In genomic region chr3:49930241-49930690, GRCh38 we compare ENCODE assay signal across 8 cellular contexts. TPM values are rescaled to one million over a fixed set of nuclear protein-coding genes. Genes with fewer than 3 reads are reported as not detected.
DNase-seq lines count a peak whose midpoint lies in the region; ATAC-seq, FAIRE-seq and TF ChIP-seq lines count a peak whose summit lies in the region.

No MANE protein-coding gene starts in this region.

- H3K27ac ChIP-seq in K562 (ENCODE audit: extremely low read depth, low read depth, low read length) = peak overlapping the region; percentile 95
- peak overlapping the region; percentile 38 to 79 (median 78) for H3K27ac ChIP-seq in right lobe of liver
- peak overlapping the region; percentile 31 for H3K27ac ChIP-seq in thymus (ENCODE audit: low read depth)

- H3K9me3 Mint-ChIP-seq in activated CD4-positive, alpha-beta T cell treated with anti-CD3 and anti-CD28 coated beads, Interleukin-2, amount 10 ng/mL, durations not matched to agents 24 days and 14 days = no peaks in the 10 kb centered on the region

- H3K9me1 ChIP-seq in K562 (ENCODE audit: control insufficient read depth, insufficient read depth, low read length) = peaks cover 2% of the 10 kb centered on the region

- POLR2A ChIA-PET in K562 (lab: Yijun Ruan, JAX) = interaction anchor here (0.5 to 4.1 kb wide), 9 partner anchors 10 to 201 kb away, joined by 3 to 38 read pairs (median 4); partner anchors contain the start of gene RBM6

- peaks cover 6% of the 10 kb centered on the region for H3K36me3 Mint-ChIP-seq in activated CD4-positive, alpha-beta T cell treated with anti-CD3 and anti-CD28 coated beads, Interleukin-2, amount 10 ng/mL, durations not matched to agents 24 days and 14 days (ENCODE audit: low read depth)

- H3K4me2 ChIP-seq in K562 (ENCODE audit: insufficient read depth, low read length) = peak overlapping the region; percentile 97

- peak overlapping the region; percentile 62 for H3K4me3 ChIP-seq in K562
- H3K4me3 ChIP-seq in right lobe of liver = peak overlapping the region; percentile 82 to 92 (median 92)
- peak overlapping the region; percentile 98 for H3K4me3 ChIP-seq in thymus (ENCODE audit: low read length)

- peaks cover 26% of the 10 kb centered on the region for H3K79me2 ChIP-seq in K562 (ENCODE audit: control insufficient read depth, insufficient read depth, low read length)

- DNase-seq in activated CD4-positive, alpha-beta T cell treated with anti-CD3 and anti-CD28 coated beads, Interleukin-2, amount 10 ng/mL, durations not matched to agents 24 days and 14 days = no peak
- DNase-seq in activated CD4-positive, alpha-beta T cell treated with anti-CD3 and anti-CD28 coated beads, Interleukin-2, amount 50 U/mL, for 4 hours = no peak
- DNase-seq in K562 (ENCODE audit: extremely low read depth in 1 of 4, low spot score in 3 of 4) = no peak
- DNase-seq in right lobe of liver = no peak
- DNase-seq in stimulated activated CD4-positive, alpha-beta T cell treated with anti-CD3 and anti-CD28 coated beads, Interleukin-1b, Interleukin-23, amount 100 ng/mL, for 48 hours = no peak
- no peak for DNase-seq in urothelium cell line (ENCODE audit: low spot score)
- no peak for DNase-seq in GM12891 (ENCODE audit: insufficient read length, low spot score)

- ATAC-seq in K562 (no peak; the same call in 1 of the 3 replicates), right lobe of liver (no peak)

- H3K36me3 ChIP-seq in K562 (ENCODE audit: control insufficient read depth, insufficient read depth, low read length) = peaks cover 5% of the 10 kb centered on the region; the same call in 1 of the 3 replicates
- no peaks in the 10 kb centered on the region for H3K36me3 ChIP-seq in right lobe of liver
- no peaks in the 10 kb centered on the region for H3K36me3 ChIP-seq in thymus (ENCODE audit: control insufficient read depth, insufficient read depth)

- 21% methylated on average over 9 of the region's 15 CpGs for WGBS in K562 (ENCODE audit: insufficient coverage, low coverage, missing lambda C conversion rate)
- 68% methylated on average over 14 of the region's 15 CpGs for WGBS in right lobe of liver (ENCODE audit: insufficient coverage, low coverage, low lambda C conversion rate, missing lambda C conversion rate)
- WGBS in thymus = 89% methylated on average over 15 of the region's 15 CpGs

- peaks cover 18 to 29% of the 10 kb centered on the region in 2 experiments for H3K4me1 ChIP-seq in K562 (replicated peaks in 1 of 2; ENCODE audit: control insufficient read depth in 2 of 2, insufficient read depth in 2 of 2, low read length in 2 of 2)
- H3K4me1 ChIP-seq in right lobe of liver = peaks cover 0 to 11% (median 2%) of the 10 kb centered on the region in 4 donors
- peaks cover 8% of the 10 kb centered on the region for H3K4me1 ChIP-seq in thymus (ENCODE audit: control insufficient read depth, insufficient read depth, low read length)

- no peak for TF ChIP-seq RAD21 in K562 (CRISPR knock-in tag; conservative IDR thresholded peaks at IDR 0.05 in 1 of 2, IDR thresholded peaks at IDR 0.05 in 1 of 2)

- no peak for TF ChIP-seq EP300 in K562 (IDR thresholded peaks at IDR 0.05; ENCODE audit: low read length)

- TF ChIP-seq CTCF in K562 (IDR thresholded peaks at IDR 0.05 in 2 of 3, conservative IDR thresholded peaks at IDR 0.05 in 1 of 3; ENCODE audit: insufficient read depth in 2 of 3, low read depth in 1 of 3, low read length in 3 of 3) (no peak), right lobe of liver (IDR thresholded peaks at IDR 0.05) (no peak)

- H3K27ac Mint-ChIP-seq in activated CD4-positive, alpha-beta T cell treated with anti-CD3 and anti-CD28 coated beads, Interleukin-2, amount 10 ng/mL, durations not matched to agents 24 days and 14 days = peak overlapping the region; percentile 76

- intact Hi-C loops in activated CD4-positive, alpha-beta T cell treated with anti-CD3 and anti-CD28 coated beads, Interleukin-2, amount 10 ng/mL, durations not matched to agents 24 days and 14 days (cut with micrococcal nuclease) = no loop called here
- intact Hi-C loops in K562 (cut with micrococcal nuclease) = no loop called here
- intact Hi-C loops in right lobe of liver (cut with DNase I) = no loop called here

- peak overlapping the region; percentile 89 to 95; a peak in 3 of 4 replicates for H3K9ac ChIP-seq in K562 (ENCODE audit: insufficient read depth in 1 of 2, low read depth in 2 of 2, low read length in 2 of 2)

- peak overlapping the region; percentile 99 for H2AFZ ChIP-seq in K562 (ENCODE audit: low read depth, low read length)

- H3K27me3 ChIP-seq in K562 (ENCODE audit: control insufficient read depth in 2 of 2, insufficient read depth in 2 of 2, low read length in 2 of 2) = no peaks in the 10 kb centered on the region
- H3K27me3 ChIP-seq in right lobe of liver = no peaks in the 10 kb centered on the region
- no peaks in the 10 kb centered on the region for H3K27me3 ChIP-seq in thymus (ENCODE audit: control insufficient read depth, insufficient read depth)

- H3K4me3 Mint-ChIP-seq in activated CD4-positive, alpha-beta T cell treated with anti-CD3 and anti-CD28 coated beads, Interleukin-2, amount 10 ng/mL, durations not matched to agents 24 days and 14 days = peak overlapping the region; percentile 92

- in situ Hi-C loops in K562 (cut with MboI) = no loop called here

- H3K4me1 Mint-ChIP-seq in activated CD4-positive, alpha-beta T cell treated with anti-CD3 and anti-CD28 coated beads, Interleukin-2, amount 10 ng/mL, durations not matched to agents 24 days and 14 days = peaks cover 24% of the 10 kb centered on the region

- BruUV-seq in K562 (replicated peaks; lab: Mats Ljungman, UMichigan) = TSS peak; percentile 64

- FAIRE-seq in K562 (lab: Jason Lieb, UNC) (no peak), urothelium cell line (lab: Jason Lieb, UNC) (no peak), GM12891 (lab: Jason Lieb, UNC) (no peak)

- CTCF ChIA-PET in K562 (lab: Yijun Ruan, JAX; ENCODE audit: low intra/inter-chr PET ratio) = interaction anchor here (0.5 kb wide), 1 partner anchor 368 kb away, joined by 3 read pairs; no protein-coding TSS in a partner anchor

- no peaks in the 10 kb centered on the region for H4K20me1 ChIP-seq in K562 (replicated peaks; ENCODE audit: control insufficient read depth, insufficient read depth, low read length)

- TF ChIP-seq POLR2A in K562 (conservative IDR thresholded peaks at IDR 0.05) (no peak), right lobe of liver (IDR thresholded peaks at IDR 0.05) (no peak), GM12891 (IDR thresholded peaks at IDR 0.05; ENCODE audit: low read depth, low read length) (no peak)

- no peaks in the 10 kb centered on the region for H3K27me3 Mint-ChIP-seq in activated CD4-positive, alpha-beta T cell treated with anti-CD3 and anti-CD28 coated beads, Interleukin-2, amount 10 ng/mL, durations not matched to agents 24 days and 14 days

- H3K9me3 ChIP-seq in K562 (replicated peaks; ENCODE audit: control insufficient read depth, insufficient read depth, low read depth, low read length) = no peaks in the 10 kb centered on the region
- no peaks in the 10 kb centered on the region for H3K9me3 ChIP-seq in right lobe of liver
- H3K9me3 ChIP-seq in thymus (ENCODE audit: control insufficient read depth) = no peaks in the 10 kb centered on the region

RNA-seq across cellular contexts. Expression of gene MON1A, which starts 0.7 kb away (rescaled TPM):
- 15.1 and 16.3 TPM in 2 replicates for total RNA-seq in activated CD4-positive, alpha-beta T cell treated with anti-CD3 and anti-CD28 coated beads, Interleukin-2, amount 10 ng/mL, durations not matched to agents 24 days and 14 days
- total RNA-seq in K562 (2011; cell fraction: chromatin; rRNA removed; ENCODE audit: low replicate concordance) = 7.5 and 24.3 TPM in 2 replicates
- total RNA-seq in K562 (2011; cell fraction: nucleolus; rRNA removed) = 12.4 and 15.2 TPM in 2 replicates
- total RNA-seq in K562 (2011; cell fraction: nucleoplasm; rRNA removed) = 12.1 and 14.5 TPM in 2 replicates
- total RNA-seq in K562 (2014; rRNA removed) = 12.6 and 15.7 TPM in 2 replicates
- total RNA-seq in K562 (2014; rRNA removed; fragmentation: Illumina TruSeq; extraction: Trizol) = 3.4 and 4.1 TPM in 2 replicates
- total RNA-seq in K562 (2015; rRNA removed; fragmentation: Illumina TruSeq; extraction: Trizol) = 7.9 and 8.7 TPM in 2 replicates
- 13.8 and 14.7 TPM in 2 replicates for total RNA-seq in K562 (2021)
- polyA plus RNA-seq in K562 (2011; rRNA removed) = 5.8 and 7.8 TPM in 2 replicates
- polyA plus RNA-seq in K562 (2011; cell fraction: cytosol; rRNA removed) = 12.0 and 31.0 TPM in 2 replicates
- polyA plus RNA-seq in K562 (2011; cell fraction: nucleus; rRNA removed) = 12.5 and 19.2 TPM in 2 replicates
- polyA plus RNA-seq in K562 (2012) = 10.5 and 11.5 TPM in 2 replicates
- 6.8 and 8.4 TPM in 2 replicates for polyA plus RNA-seq in K562 (2014; fragmentation: Illumina TruSeq; extraction: Trizol)
- polyA plus RNA-seq in K562 (2014; fragmentation: Nextera tagmentation; extraction: Ambion mirVana) = 1 to 10 TPM; 1.1 to 1.5 TPM
- 12.9 and 13.4 TPM in 2 replicates for polyA plus RNA-seq in K562 (2014; rRNA removed)
- 3.2 and 5.0 TPM in 2 replicates for polyA minus RNA-seq in K562 (2011; rRNA and poly(A)+ RNA removed)
- polyA minus RNA-seq in K562 (2011; cell fraction: cytosol; rRNA and poly(A)+ RNA removed) = 6.2 and 10.4 TPM in 2 replicates
- polyA minus RNA-seq in K562 (2011; cell fraction: nucleus; rRNA and poly(A)+ RNA removed) = 5.5 and 5.9 TPM in 2 replicates
- total RNA-seq in right lobe of liver = 10 to 100 TPM in 2 of 6 experiments, 1 to 10 TPM in 4; 5.4 to 14.2 (median 7.5) TPM
- polyA plus RNA-seq in thymus = 6.9 TPM
- 4.7 TPM for polyA plus RNA-seq in GM12891 (2012; ENCODE audit: low read depth, missing spikeins)

RNA-seq across cellular contexts. Expression of gene RBM6, which starts 9.7 kb away (rescaled TPM):
- 95.3 and 100 TPM in 2 replicates for total RNA-seq in activated CD4-positive, alpha-beta T cell treated with anti-CD3 and anti-CD28 coated beads, Interleukin-2, amount 10 ng/mL, durations not matched to agents 24 days and 14 days
- total RNA-seq in K562 (2011; cell fraction: chromatin; rRNA removed; ENCODE audit: low replicate concordance) = 148 and 318 TPM in 2 replicates
- 81.0 and 95.5 TPM in 2 replicates for total RNA-seq in K562 (2011; cell fraction: nucleolus; rRNA removed)
- total RNA-seq in K562 (2011; cell fraction: nucleoplasm; rRNA removed) = 131 and 141 TPM in 2 replicates
- total RNA-seq in K562 (2014; rRNA removed) (53.2 and 54.8 TPM in 2 replicates), K562 (2014; rRNA removed; fragmentation: Illumina TruSeq; extraction: Trizol) (63.2 and 73.7 TPM in 2 replicates), K562 (2015; rRNA removed; fragmentation: Illumina TruSeq; extraction: Trizol) (72.0 and 80.3 TPM in 2 replicates), K562 (2021) (50.2 and 54.8 TPM in 2 replicates), right lobe of liver (10 to 100 TPM; 25.9 to 46.4 (median 32.9) TPM)
- polyA plus RNA-seq in K562 (2011; rRNA removed) (49.9 and 57.8 TPM in 2 replicates), K562 (2014; fragmentation: Illumina TruSeq; extraction: Trizol) (66.3 and 82.2 TPM in 2 replicates), K562 (2014; fragmentation: Nextera tagmentation; extraction: Ambion mirVana) (10 to 100 TPM; 19.9 to 36.9 TPM), K562 (2014; rRNA removed) (61.1 and 63.4 TPM in 2 replicates), thymus (343 TPM)
- polyA plus RNA-seq in K562 (2011; cell fraction: cytosol; rRNA removed) = 15.5 and 22.9 TPM in 2 replicates
- polyA plus RNA-seq in K562 (2011; cell fraction: nucleus; rRNA removed) = 108 and 122 TPM in 2 replicates
- polyA plus RNA-seq in K562 (2012) = 36.6 and 49.5 TPM in 2 replicates
- polyA minus RNA-seq in K562 (2011; rRNA and poly(A)+ RNA removed) = 46.2 and 51.1 TPM in 2 replicates
- 13.9 and 17.2 TPM in 2 replicates for polyA minus RNA-seq in K562 (2011; cell fraction: cytosol; rRNA and poly(A)+ RNA removed)
- polyA minus RNA-seq in K562 (2011; cell fraction: nucleus; rRNA and poly(A)+ RNA removed) = 22.6 and 39.7 TPM in 2 replicates
- polyA plus RNA-seq in GM12891 (2012; ENCODE audit: low read depth, missing spikeins) = 55.3 TPM

RNA-seq across cellular contexts. Expression of gene MST1R, which starts 26.6 kb away (rescaled TPM):
- total RNA-seq in activated CD4-positive, alpha-beta T cell treated with anti-CD3 and anti-CD28 coated beads, Interleukin-2, amount 10 ng/mL, durations not matched to agents 24 days and 14 days = 1.0 and 1.5 TPM in 2 replicates
- 33.5 and 111 TPM in 2 replicates for total RNA-seq in K562 (2011; cell fraction: chromatin; rRNA removed; ENCODE audit: low replicate concordance)
- 67.0 and 71.2 TPM in 2 replicates for total RNA-seq in K562 (2011; cell fraction: nucleolus; rRNA removed)
- 41.4 and 44.9 TPM in 2 replicates for total RNA-seq in K562 (2011; cell fraction: nucleoplasm; rRNA removed)
- total RNA-seq in K562 (2014; rRNA removed) = 3.8 and 3.9 TPM in 2 replicates
- 1.3 and 1.9 TPM in 2 replicates for total RNA-seq in K562 (2014; rRNA removed; fragmentation: Illumina TruSeq; extraction: Trizol)
- 2.0 TPM in 2 replicates for total RNA-seq in K562 (2015; rRNA removed; fragmentation: Illumina TruSeq; extraction: Trizol)
- 8.1 and 9.1 TPM in 2 replicates for total RNA-seq in K562 (2021)
- 10.0 and 12.5 TPM in 2 replicates for polyA plus RNA-seq in K562 (2011; rRNA removed)
- 8.7 and 12.9 TPM in 2 replicates for polyA plus RNA-seq in K562 (2011; cell fraction: cytosol; rRNA removed)
- 108 and 157 TPM in 2 replicates for polyA plus RNA-seq in K562 (2011; cell fraction: nucleus; rRNA removed)
- polyA plus RNA-seq in K562 (2012) = 5.8 and 7.3 TPM in 2 replicates
- 4.2 and 5.3 TPM in 2 replicates for polyA plus RNA-seq in K562 (2014; fragmentation: Illumina TruSeq; extraction: Trizol)
- polyA plus RNA-seq in K562 (2014; fragmentation: Nextera tagmentation; extraction: Ambion mirVana) = 1 to 10 TPM; 2.6 to 2.7 TPM
- polyA plus RNA-seq in K562 (2014; rRNA removed) = 5.3 and 10.1 TPM in 2 replicates
- 5.6 and 6.5 TPM in 2 replicates for polyA minus RNA-seq in K562 (2011; rRNA and poly(A)+ RNA removed)
- polyA minus RNA-seq in K562 (2011; cell fraction: cytosol; rRNA and poly(A)+ RNA removed) = 6.6 and 7.5 TPM in 2 replicates
- polyA minus RNA-seq in K562 (2011; cell fraction: nucleus; rRNA and poly(A)+ RNA removed) = 24.5 and 26.3 TPM in 2 replicates
- 1 to 10 TPM in 1 of 6 experiments, under 1 TPM in 5; 0.15 to 1.9 (median 0.50) TPM for total RNA-seq in right lobe of liver
- polyA plus RNA-seq in thymus = 25.3 TPM
- 4.4 TPM for polyA plus RNA-seq in GM12891 (2012; ENCODE audit: low read depth, missing spikeins)

Comparison
In these comparisons a context has a peak if more than half of its experiments do, and no peak if none do; other contexts are left out.
1. H3K27ac ChIP-seq: peak in every context shown above with its lines; median percentile 95 in K562; 78 in right lobe of liver; 31 in thymus.